In the genomic region with DNA sequence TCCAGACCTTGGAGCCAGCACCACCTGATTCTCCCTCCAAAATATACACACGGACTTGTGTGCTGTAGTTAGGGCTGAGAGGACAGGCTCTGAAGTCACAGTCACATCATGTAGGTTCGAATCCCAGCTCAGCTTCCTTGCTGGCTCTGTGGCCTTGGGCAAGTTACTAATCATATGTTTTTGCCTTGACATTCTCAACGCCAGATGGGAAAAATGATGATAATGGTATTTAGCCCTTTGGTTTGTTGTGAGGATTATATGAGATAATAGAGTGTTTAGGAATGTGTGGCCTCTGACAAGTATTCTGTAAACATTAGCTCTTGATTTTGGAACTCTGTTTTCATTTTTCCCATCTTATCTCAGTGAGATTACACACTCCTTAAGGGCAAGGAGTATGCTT, we compare ENCODE assay signal across 39 cellular contexts.
"Had no signal": no experiment of that assay in that cellular context is flagged by ENCODE, and none has a peak within 500 bp of the region (broad histone marks: within the 10 kb centered on the region; RNA-seq: fewer than 3 reads in every experiment).

No MANE protein-coding gene starts in this region.

- H3K36me3 Mint-ChIP-seq: activated CD4-positive, alpha-beta memory T cell treated with anti-CD3 and anti-CD28 coated beads for 36 hours; activated naive CD4-positive, alpha-beta T cell treated with anti-CD3 and anti-CD28 coated beads, Interleukin-2, amount 10 ng/mL, durations not matched to agents 7 days and 5 days; activated naive CD8-positive, alpha-beta T cell treated with anti-CD3 and anti-CD28 coated beads for 36 hours; T-cell had no signal

- H3K9me3 ChIP-seq: ascending aorta, body of pancreas, breast epithelium, MG63, Peyer's patch had no signal

- DNase-seq: activated B cell treated with CpG ODN at 0.5 μM for 24 hours; activated CD4-positive, alpha-beta memory T cell treated with anti-CD3 and anti-CD28 coated beads for 36 hours; activated CD4-positive, alpha-beta T cell treated with anti-CD3 and anti-CD28 coated beads for 4 hours; activated CD4-positive, alpha-beta T cell treated with anti-CD3 and anti-CD28 coated beads, Interleukin-2, amount 50 U/mL, for 1 hour; activated CD4-positive, CD25-positive, alpha-beta regulatory T cell treated with anti-CD3 and anti-CD28 coated beads, Interleukin-2, amount 50 U/mL, for 72 hours; activated CD8-positive, alpha-beta memory T cell treated with anti-CD3 and anti-CD28 coated beads, Interleukin-2, amount 50 U/mL, for 4 hours; activated effector memory CD4-positive, alpha-beta T cell treated with Interleukin-2 at 50 U/mL for 16 hours; activated naive CD4-positive, alpha-beta T cell treated with anti-CD3 and anti-CD28 coated beads, Interleukin-2, amount 10 ng/mL, durations not matched to agents 7 days and 5 days; activated naive CD8-positive, alpha-beta T cell treated with anti-CD3 and anti-CD28 coated beads for 36 hours; activated T-cell treated with anti-CD3 and anti-CD28 coated beads for 4 hours; activated T-cell treated with anti-CD3 and anti-CD28 coated beads, Interleukin-2, amount 50 U/mL, for 4 hours; amygdala; body of pancreas; Kasumi-1; KG1; MG63; NCI-H1048; NCI-H1105 treated with DMSO at 0.1 percent for 48 hours; NCI-H1436; NCI-H1694; NCI-H1930; NCI-H2081 treated with DMSO at 0.1 percent for 48 hours; NCI-H345; NCI-H526; NCI-H748 treated with DMSO at 0.1 percent for 48 hours; NK-92 treated with Interleukin-12 subunit alpha and Interleukin-12 subunit beta, amount 100 ng/mL, for 24 hours; PC-3; Peyer's patch; SIG-M5; T-cell; T-helper 2 cell; T-helper 9 cell had no signal

- H3K4me3 Mint-ChIP-seq: activated B cell treated with CpG ODN at 0.5 μM for 24 hours; activated CD4-positive, alpha-beta memory T cell treated with anti-CD3 and anti-CD28 coated beads for 36 hours; activated naive CD4-positive, alpha-beta T cell treated with anti-CD3 and anti-CD28 coated beads, Interleukin-2, amount 10 ng/mL, durations not matched to agents 7 days and 5 days; activated naive CD8-positive, alpha-beta T cell treated with anti-CD3 and anti-CD28 coated beads for 36 hours; activated T-cell treated with anti-CD3 and anti-CD28 coated beads, Interleukin-2, amount 50 U/mL, for 4 hours; activated T-helper 1 cell treated with anti-CD3 and anti-CD28 coated beads, Interleukin-12 subunit alpha, Interleukin-12 subunit beta, Interleukin-2, Interleukin-4 antibody, amounts not matched to agents 30 ng/mL and 10 ng/mL and 1 ng/mL, durations not matched to agents 14 hours and 24 hours and 36 hours; T-cell had no signal

- H3K9me3 Mint-ChIP-seq: activated B cell treated with CpG ODN at 0.5 μM for 24 hours; activated CD4-positive, alpha-beta memory T cell treated with anti-CD3 and anti-CD28 coated beads for 36 hours; activated naive CD4-positive, alpha-beta T cell treated with anti-CD3 and anti-CD28 coated beads, Interleukin-2, amount 10 ng/mL, durations not matched to agents 7 days and 5 days; activated naive CD8-positive, alpha-beta T cell treated with anti-CD3 and anti-CD28 coated beads for 36 hours; activated T-cell treated with anti-CD3 and anti-CD28 coated beads, Interleukin-2, amount 50 U/mL, for 4 hours; activated T-helper 1 cell treated with anti-CD3 and anti-CD28 coated beads, Interleukin-12 subunit alpha, Interleukin-12 subunit beta, Interleukin-2, Interleukin-4 antibody, amounts not matched to agents 30 ng/mL and 10 ng/mL and 1 ng/mL, durations not matched to agents 14 hours and 24 hours and 36 hours; T-cell had no signal

- H3K27me3 ChIP-seq: ascending aorta, body of pancreas, breast epithelium, MG63, Peyer's patch had no signal

- H3K36me3 ChIP-seq: ascending aorta, breast epithelium, MG63 had no signal

- ATAC-seq: activated T-cell treated with anti-CD3 and anti-CD28 coated beads, Interleukin-2, amount 50 U/mL, for 4 hours; body of pancreas; PC-3; Right ventricle myocardium inferior; SK-N-SH treated with all-trans-retinoic acid at 6 μM for 48 hours; T-cell had no signal

- H3K27me3 Mint-ChIP-seq: activated B cell treated with CpG ODN at 0.5 μM for 24 hours; activated CD4-positive, alpha-beta memory T cell treated with anti-CD3 and anti-CD28 coated beads for 36 hours had no signal

- H3K27ac ChIP-seq: ascending aorta, body of pancreas, breast epithelium, Peyer's patch, RWPE1, VCaP had no signal

- H3K4me1 ChIP-seq: ascending aorta, body of pancreas, breast epithelium had no signal

- H3K27ac Mint-ChIP-seq: activated B cell treated with CpG ODN at 0.5 μM for 24 hours; activated CD4-positive, alpha-beta memory T cell treated with anti-CD3 and anti-CD28 coated beads for 36 hours; activated naive CD4-positive, alpha-beta T cell treated with anti-CD3 and anti-CD28 coated beads, Interleukin-2, amount 10 ng/mL, durations not matched to agents 7 days and 5 days; activated naive CD8-positive, alpha-beta T cell treated with anti-CD3 and anti-CD28 coated beads for 36 hours; activated T-helper 1 cell treated with anti-CD3 and anti-CD28 coated beads, Interleukin-12 subunit alpha, Interleukin-12 subunit beta, Interleukin-2, Interleukin-4 antibody, amounts not matched to agents 30 ng/mL and 10 ng/mL and 1 ng/mL, durations not matched to agents 14 hours and 24 hours and 36 hours; T-cell had no signal

- H3K4me1 Mint-ChIP-seq: activated B cell treated with CpG ODN at 0.5 μM for 24 hours; activated naive CD4-positive, alpha-beta T cell treated with anti-CD3 and anti-CD28 coated beads, Interleukin-2, amount 10 ng/mL, durations not matched to agents 7 days and 5 days; activated naive CD8-positive, alpha-beta T cell treated with anti-CD3 and anti-CD28 coated beads for 36 hours; T-cell had no signal

- H3K4me3 ChIP-seq: ascending aorta, body of pancreas, breast epithelium, MG63, Peyer's patch had no signal
